Comparison of ENCODE assay signal across 8 cellular contexts in genomic region chr1:40059292-40059959, GRCh38. TPM values are rescaled to one million over a fixed set of nuclear protein-coding genes. Genes with fewer than 3 reads are reported as not detected.
DNase-seq lines count a peak whose midpoint lies in the region; ATAC-seq and TF ChIP-seq lines count a peak whose summit lies in the region.

No MANE protein-coding gene starts in this region.

- peak; percentile 8 for TF ChIP-seq CTCF in GM13976 (IDR thresholded peaks at IDR 0.05; ENCODE audit: borderline replicate concordance, control extremely low read depth, extremely low read depth, insufficient read depth, missing control alignments)

- H3K9me3 Mint-ChIP-seq in activated CD8-positive, alpha-beta T cell treated with anti-CD3 and anti-CD28 coated beads, Interleukin-2, amount 10 ng/mL, durations not matched to agents 7 days and 5 days (ENCODE audit: insufficient read depth): no peaks in the 10 kb centered on the region

- H3K27me3 Mint-ChIP-seq in activated CD8-positive, alpha-beta T cell treated with anti-CD3 and anti-CD28 coated beads, Interleukin-2, amount 10 ng/mL, durations not matched to agents 7 days and 5 days (ENCODE audit: low read depth): no peaks in the 10 kb centered on the region

- peaks cover 87% of the 10 kb centered on the region for H3K4me1 Mint-ChIP-seq in activated CD8-positive, alpha-beta T cell treated with anti-CD3 and anti-CD28 coated beads, Interleukin-2, amount 10 ng/mL, durations not matched to agents 7 days and 5 days (ENCODE audit: low read depth)

- H3K4me3 Mint-ChIP-seq in activated CD8-positive, alpha-beta T cell treated with anti-CD3 and anti-CD28 coated beads, Interleukin-2, amount 10 ng/mL, durations not matched to agents 7 days and 5 days: peak overlapping the region; percentile 67

- peak overlapping the region; percentile 69 for H3K27ac ChIP-seq in temporal lobe (ENCODE audit: low read depth, low read length)

- peak overlapping the region; percentile 90 for H3K27ac Mint-ChIP-seq in activated CD8-positive, alpha-beta T cell treated with anti-CD3 and anti-CD28 coated beads, Interleukin-2, amount 10 ng/mL, durations not matched to agents 7 days and 5 days

- no peak for DNase-seq in GM13976 (ENCODE audit: low spot score)
- peak; percentile 90 for DNase-seq in KBM-7
- DNase-seq in activated CD8-positive, alpha-beta T cell treated with anti-CD3 and anti-CD28 coated beads, Interleukin-2, amount 10 ng/mL, durations not matched to agents 7 days and 5 days: peak; percentile 61
- DNase-seq in hepatic stellate cell (ENCODE audit: low spot score): peak; percentile 23
- no peak for DNase-seq in NCI-H2196 (lab: John Stamatoyannopoulos, UW; ENCODE audit: unreplicated experiment)
- DNase-seq in SK-N-DZ (ENCODE audit: low spot score): no peak

- in situ Hi-C loops in GM13976 (cut with MboI; ENCODE audit: low sequenced_read_pairs, unreplicated experiment): no loop called here
- in situ Hi-C loops in KBM-7 (cut with MboI; ENCODE audit: low pct_unique_long_range_greater_than_20kb, low sequenced_read_pairs): no loop called here

- ATAC-seq in activated CD8-positive, alpha-beta T cell treated with anti-CD3 and anti-CD28 coated beads, Interleukin-2, amount 10 ng/mL, durations not matched to agents 7 days and 5 days: peak; percentile 76
- no peak for ATAC-seq in GM21360 (IDR thresholded peaks at IDR 0.05; ENCODE audit: unreplicated experiment)

- CTCF ChIA-PET in activated CD8-positive, alpha-beta T cell treated with anti-CD3 and anti-CD28 coated beads, Interleukin-2, amount 10 ng/mL, durations not matched to agents 7 days and 5 days (lab: Charles Lee): interaction anchor here (0.8 to 2.8 kb wide), 13 partner anchors 8 to 345 kb away, joined by 3 to 18 read pairs (median 6); partner anchors contain the start of gene CAP1

- H3K36me3 Mint-ChIP-seq in activated CD8-positive, alpha-beta T cell treated with anti-CD3 and anti-CD28 coated beads, Interleukin-2, amount 10 ng/mL, durations not matched to agents 7 days and 5 days (ENCODE audit: low read depth): peaks cover 87% of the 10 kb centered on the region

- POLR2A ChIA-PET in activated CD8-positive, alpha-beta T cell treated with anti-CD3 and anti-CD28 coated beads, Interleukin-2, amount 10 ng/mL, durations not matched to agents 7 days and 5 days (lab: Charles Lee): interaction anchor here (1.3 to 4.5 kb wide), 2 partner anchors 9 to 18 kb away, joined by 4 to 47 read pairs; partner anchors contain the start of gene CAP1

RNA-seq across cellular contexts. Expression of gene CAP1, which starts 18.9 kb away (rescaled TPM):
- 100 to 1,000 TPM; 805 to 847 TPM for total RNA-seq in activated CD8-positive, alpha-beta T cell treated with anti-CD3 and anti-CD28 coated beads, Interleukin-2, amount 10 ng/mL, durations not matched to agents 7 days and 5 days
- 94.7 TPM for total RNA-seq in temporal lobe
- polyA plus RNA-seq in SK-N-DZ (2014; cell fraction: cytosol; rRNA removed): 144 and 157 TPM in 2 replicates
- polyA plus RNA-seq in SK-N-DZ (2014; cell fraction: nucleus; rRNA removed): 69.2 and 77.5 TPM in 2 replicates

RNA-seq across cellular contexts. Expression of gene PPT1, which starts 37.6 kb away (rescaled TPM):
- 10 to 100 TPM; 81.1 to 84.6 TPM for total RNA-seq in activated CD8-positive, alpha-beta T cell treated with anti-CD3 and anti-CD28 coated beads, Interleukin-2, amount 10 ng/mL, durations not matched to agents 7 days and 5 days
- 48.4 TPM for total RNA-seq in temporal lobe
- 43.2 and 55.9 TPM in 2 replicates for polyA plus RNA-seq in SK-N-DZ (2014; cell fraction: cytosol; rRNA removed)
- polyA plus RNA-seq in SK-N-DZ (2014; cell fraction: nucleus; rRNA removed): 21.4 and 27.6 TPM in 2 replicates

Comparison
In these comparisons a context has a peak if more than half of its experiments do, and no peak if none do; other contexts are left out.
1. DNase-seq: peak in KBM-7 (single experiment), activated CD8-positive, alpha-beta T cell treated with anti-CD3 and anti-CD28 coated beads, Interleukin-2, amount 10 ng/mL, durations not matched to agents 7 days and 5 days (single experiment) and hepatic stellate cell (single experiment); none in GM13976 (single experiment), NCI-H2196 (single experiment) and SK-N-DZ (single experiment).